10 cellular contexts compared by ENCODE assay signal in genomic region chr12:52038447-52038846, GRCh38. TPM values are rescaled to one million over a fixed set of nuclear protein-coding genes. Genes with fewer than 3 reads are reported as not detected.
DNase-seq lines count a peak whose midpoint lies in the region; ATAC-seq and TF ChIP-seq lines count a peak whose summit lies in the region.
"Had no signal": no experiment of that assay in that cellular context is flagged by ENCODE, and none has a peak within 500 bp of the region (broad histone marks: within the 10 kb centered on the region; RNA-seq: fewer than 3 reads in every experiment).

No MANE protein-coding gene starts in this region.

- H3K4me3 ChIP-seq in right atrium auricular region (peak overlapping the region; percentile 81 to 86), astrocyte of the spinal cord (ENCODE audit: low read depth, low read length) (no peak overlapping the region)

- intact Hi-C loops in Right ventricle myocardium superior (cut with DNase I) = no loop called here

- H3K27me3 Mint-ChIP-seq in natural killer cell treated with Interleukin-12 subunit alpha and Interleukin-12 subunit beta and Interleukin-15 and Interleukin-18, amount 100 ng/mL, for 72 hours = peaks cover 0 to 9% of the 10 kb centered on the region in 2 donors

- H3K9me3 ChIP-seq in right atrium auricular region = no peaks in the 10 kb centered on the region

- peak overlapping the region in 1 of 2 donors; percentile 27 for H3K27ac Mint-ChIP-seq in natural killer cell treated with Interleukin-12 subunit alpha and Interleukin-12 subunit beta and Interleukin-15 and Interleukin-18, amount 100 ng/mL, for 72 hours

- no peaks in the 10 kb centered on the region for H3K9me3 Mint-ChIP-seq in natural killer cell treated with Interleukin-12 subunit alpha and Interleukin-12 subunit beta and Interleukin-15 and Interleukin-18, amount 100 ng/mL, for 72 hours

- H3K27me3 ChIP-seq in right atrium auricular region = no peaks in the 10 kb centered on the region

- TF ChIP-seq CTCF in right atrium auricular region (IDR thresholded peaks at IDR 0.05) (no peak), astrocyte of the spinal cord (IDR thresholded peaks at IDR 0.05; ENCODE audit: low read depth, low read length) (no peak)

- in situ Hi-C loops in astrocyte of the spinal cord (cut with HindIII; ENCODE audit: low sequenced_read_pairs) (no loop called here), ACHN (cut with HindIII; ENCODE audit: low pct_ligation_motif_present, low pct_unique_long_range_greater_than_20kb, low sequenced_read_pairs) (no loop called here)

- peaks cover 20 to 38% of the 10 kb centered on the region in 2 donors for H3K4me1 Mint-ChIP-seq in natural killer cell treated with Interleukin-12 subunit alpha and Interleukin-12 subunit beta and Interleukin-15 and Interleukin-18, amount 100 ng/mL, for 72 hours (ENCODE audit: low read depth in 2 of 2)

- no peak for ATAC-seq in Right ventricle myocardium superior (ENCODE audit: poor library complexity)
- ATAC-seq in natural killer cell treated with Interleukin-12 subunit alpha and Interleukin-12 subunit beta and Interleukin-15 and Interleukin-18, amount 100 ng/mL, for 72 hours = no peak
- no peak for ATAC-seq in left lobe of liver
- ATAC-seq in HG03565 (IDR thresholded peaks at IDR 0.05; ENCODE audit: unreplicated experiment) = no peak
- ATAC-seq: left colon had no signal

- no peaks in the 10 kb centered on the region for H3K36me3 ChIP-seq in right atrium auricular region

- H3K27ac ChIP-seq in right atrium auricular region = peak overlapping the region; percentile 94 to 99

- H3K4me1 ChIP-seq in right atrium auricular region = peaks cover 0 to 81% of the 10 kb centered on the region in 2 donors

- H3K4me3 Mint-ChIP-seq in natural killer cell treated with Interleukin-12 subunit alpha and Interleukin-12 subunit beta and Interleukin-15 and Interleukin-18, amount 100 ng/mL, for 72 hours = peak overlapping the region; percentile 75

- no peaks in the 10 kb centered on the region for H3K36me3 Mint-ChIP-seq in natural killer cell treated with Interleukin-12 subunit alpha and Interleukin-12 subunit beta and Interleukin-15 and Interleukin-18, amount 100 ng/mL, for 72 hours

- DNase-seq in right atrium auricular region (ENCODE audit: low spot score) (no peak), Right ventricle myocardium superior (no peak), astrocyte of the spinal cord (ENCODE audit: low read depth, low spot score) (peak; percentile 24), NCI-H187 treated with DMSO at 0.1 percent for 48 hours (lab: John Stamatoyannopoulos, UW) (no peak), ACHN (no peak), left lobe of liver (ENCODE audit: low spot score) (no peak)
- no peak for DNase-seq in natural killer cell treated with Interleukin-12 subunit alpha and Interleukin-12 subunit beta and Interleukin-15 and Interleukin-18, amount 100 ng/mL, for 72 hours (ENCODE audit: low spot score)

RNA-seq across cellular contexts. Expression of gene NR4A1, which starts 12.8 kb away (rescaled TPM):
- total RNA-seq in right atrium auricular region (100 to 1,000 TPM; 150 to 238 TPM), Right ventricle myocardium superior (46.1 TPM), left lobe of liver (5.4 TPM)
- total RNA-seq in natural killer cell treated with Interleukin-12 subunit alpha and Interleukin-12 subunit beta and Interleukin-15 and Interleukin-18, amount 100 ng/mL, for 72 hours = 1 to 10 TPM; 3.0 to 4.0 TPM

RNA-seq across cellular contexts. Expression of gene ATG101, which starts 31.3 kb away (rescaled TPM):
- 10 to 100 TPM; 26.8 to 36.9 TPM for total RNA-seq in right atrium auricular region
- total RNA-seq in Right ventricle myocardium superior = 23.5 TPM
- total RNA-seq in natural killer cell treated with Interleukin-12 subunit alpha and Interleukin-12 subunit beta and Interleukin-15 and Interleukin-18, amount 100 ng/mL, for 72 hours = 10 to 100 TPM; 43.1 to 55.1 TPM
- 18.0 TPM for total RNA-seq in left lobe of liver

RNA-seq across cellular contexts. Expression of gene TAMALIN, which starts 31.7 kb away (rescaled TPM):
- total RNA-seq in right atrium auricular region (10 to 100 TPM; 17.6 to 23.2 TPM), Right ventricle myocardium superior (19.8 TPM), left lobe of liver (5.5 TPM)
- total RNA-seq in natural killer cell treated with Interleukin-12 subunit alpha and Interleukin-12 subunit beta and Interleukin-15 and Interleukin-18, amount 100 ng/mL, for 72 hours = 1 to 10 TPM; 5.4 to 5.6 TPM

RNA-seq across cellular contexts. Expression of gene SMIM41, which starts 41.1 kb away (rescaled TPM):
- 1 to 10 TPM in 1 of 2 donors, under 1 TPM in 1; 0.44 to 3.2 TPM for total RNA-seq in right atrium auricular region
- total RNA-seq in Right ventricle myocardium superior = 0.35 TPM
- not detected for total RNA-seq in natural killer cell treated with Interleukin-12 subunit alpha and Interleukin-12 subunit beta and Interleukin-15 and Interleukin-18, amount 100 ng/mL, for 72 hours
- total RNA-seq in left lobe of liver = not detected
- total RNA-seq: T-helper 2 cell treated with Interferon-gamma antibody and Interleukin-4, amounts not matched to agents 100 ng/mL and 5 ng/mL, for 36 hours had no signal
